Comparison of ENCODE assay signal across 22 cellular contexts in genomic region chr7:41652265-41652664, GRCh38. TPM values are rescaled to one million over a fixed set of nuclear protein-coding genes. Genes with fewer than 3 reads are reported as not detected.
DNase-seq lines count a peak whose midpoint lies in the region; ATAC-seq, FAIRE-seq and TF ChIP-seq lines count a peak whose summit lies in the region.
"Had no signal": no experiment of that assay in that cellular context is flagged by ENCODE, and none has a peak within 500 bp of the region (broad histone marks: within the 10 kb centered on the region; RNA-seq: fewer than 3 reads in every experiment).

No MANE protein-coding gene starts in this region.

- no peaks in the 10 kb centered on the region for H3K9me3 ChIP-seq in heart left ventricle
- no peaks in the 10 kb centered on the region for H3K9me3 ChIP-seq in right lobe of liver
- H3K9me3 ChIP-seq: SJCRH30 had no signal

- H3K4me3 ChIP-seq in heart left ventricle (no peak overlapping the region), fibroblast of pulmonary artery (replicated peaks; ENCODE audit: low read depth, low read length) (no peak overlapping the region), right lobe of liver (no peak overlapping the region)
- H3K4me3 ChIP-seq: SJCRH30 had no signal

- H3K27me3 ChIP-seq in heart left ventricle (no peaks in the 10 kb centered on the region), right lobe of liver (no peaks in the 10 kb centered on the region)

- H3K36me3 ChIP-seq in heart left ventricle (no peaks in the 10 kb centered on the region), right lobe of liver (no peaks in the 10 kb centered on the region)
- H3K36me3 ChIP-seq: SJCRH30 had no signal

- FAIRE-seq in HTR-8/SVneo (lab: Jason Lieb, UNC): no peak
- FAIRE-seq: D721Med, H1, RCC 7860 had no signal

- H3K4me1 ChIP-seq in heart left ventricle (peaks cover 0 to 19% (median 3%) of the 10 kb centered on the region in 12 donors), right lobe of liver (no peaks in the 10 kb centered on the region)
- H3K4me1 ChIP-seq: SJCRH30 had no signal

- intact Hi-C loops in heart left ventricle (cut with DNase I): no loop called here
- intact Hi-C loops in cardiac septum (cut with DNase I): no loop called here
- intact Hi-C loops in right lobe of liver (cut with DNase I): no loop called here

- no peak for TF ChIP-seq CTCF in heart left ventricle (IDR thresholded peaks at IDR 0.05)
- TF ChIP-seq CTCF in fibroblast of pulmonary artery (IDR thresholded peaks at IDR 0.05; ENCODE audit: low read length, missing control alignments): no peak
- TF ChIP-seq CTCF in right lobe of liver (IDR thresholded peaks at IDR 0.05): no peak

- no peak overlapping the region for H3K27ac ChIP-seq in heart left ventricle
- H3K27ac ChIP-seq in right lobe of liver: no peak overlapping the region
- H3K27ac ChIP-seq: SJCRH30 had no signal

- TF ChIP-seq POLR2A in heart left ventricle (IDR thresholded peaks at IDR 0.05) (no peak), right lobe of liver (IDR thresholded peaks at IDR 0.05) (no peak)

- DNase-seq in heart left ventricle (peak in 1 of 5 donors; percentile 28), cardiac septum (ENCODE audit: low spot score) (no peak), LHCN-M2 (ENCODE audit: low read depth) (peak; percentile 15), fibroblast of pulmonary artery (ENCODE audit: low read depth) (peak; percentile 29), HTR-8/SVneo (ENCODE audit: insufficient read length, low spot score) (no peak), right lobe of liver (no peak)
- DNase-seq: 8988T; CD4-positive, alpha-beta T cell; DMS79 treated with DMSO at 0.1 percent for 48 hours; GDM1; MV-4-11; NCI-H1436 treated with DMSO at 0.1 percent for 48 hours; NCI-H2081; NCI-H510A treated with DMSO at 0.1 percent for 48 hours; SJCRH30; SW 1271 had no signal

- peak in 3 of 4 donors; percentile 45 to 72 (median 53) for ATAC-seq in heart left ventricle
- no peak for ATAC-seq in GM21367 (IDR thresholded peaks at IDR 0.05; ENCODE audit: unreplicated experiment)
- ATAC-seq in GM21528 (IDR thresholded peaks at IDR 0.05; ENCODE audit: low FRiP score, unreplicated experiment): no peak
- no peak for ATAC-seq in right lobe of liver

- WGBS in heart left ventricle, 4 donors: 32 to 67% (median 55%) methylated on average over 1 of the region's 1 CpG
- WGBS in right lobe of liver (ENCODE audit: insufficient coverage, low coverage, low lambda C conversion rate, missing lambda C conversion rate): 67% methylated on average over 1 of the region's 1 CpG

RNA-seq across cellular contexts. Expression of gene INHBA, which starts 50.6 kb away (rescaled TPM):
- 1 to 10 TPM in 5 of 9 donors, under 1 TPM in 4; 0.19 to 7.5 (median 1.6) TPM for total RNA-seq in heart left ventricle
- polyA plus RNA-seq in heart left ventricle: 1 to 10 TPM in 1 of 2 donors, under 1 TPM in 1; 0.39 to 2.8 TPM
- 14.1 TPM for total RNA-seq in cardiac septum
- 3.0 and 3.6 TPM in 2 replicates for total RNA-seq in LHCN-M2 (2014; rRNA removed)
- 37.6 TPM for polyA plus RNA-seq in LHCN-M2 (2012)
- 1 to 10 TPM; 1.1 to 9.7 (median 2.9) TPM for total RNA-seq in right lobe of liver
- total RNA-seq: CD4-positive, alpha-beta T cell; HT-29 had no signal

Comparison
In these comparisons a context has a peak if more than half of its experiments do, and no peak if none do; other contexts are left out.
1. ATAC-seq: peak in heart left ventricle (3 of 4); none in GM21367 (single experiment), GM21528 (single experiment) and right lobe of liver (0 of 4).
2. DNase-seq: peak in LHCN-M2 (single experiment) and fibroblast of pulmonary artery (single experiment); none in cardiac septum (single experiment), HTR-8/SVneo (single experiment) and right lobe of liver (0 of 3).